In the genomic region with DNA sequence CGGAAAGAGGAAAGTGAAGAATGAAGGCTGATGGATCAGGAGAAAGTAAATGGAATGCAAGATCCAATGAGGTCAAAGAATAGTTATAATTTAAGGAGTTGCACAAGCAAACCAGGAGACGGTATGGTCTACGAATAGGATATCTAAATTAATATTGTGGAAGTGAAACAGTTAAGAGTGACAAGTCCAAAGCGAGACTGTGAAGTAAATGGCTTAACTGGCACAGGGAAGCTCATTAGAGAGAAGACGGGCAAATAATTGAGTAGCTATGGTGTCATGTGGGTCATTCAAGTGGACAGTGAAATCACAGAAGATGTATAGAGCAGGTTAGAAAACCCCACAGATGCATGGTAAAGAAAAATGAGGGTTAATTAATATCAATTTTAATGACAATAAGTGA, we compare ENCODE assay signal across 23 cellular contexts. TPM values are rescaled to one million over a fixed set of nuclear protein-coding genes. Genes with fewer than 3 reads are reported as not detected.
DNase-seq lines count a peak whose midpoint lies in the region; TF ChIP-seq lines count a peak whose summit lies in the region.
"Had no signal": no experiment of that assay in that cellular context is flagged by ENCODE, and none has a peak within 500 bp of the region (broad histone marks: within the 10 kb centered on the region; RNA-seq: fewer than 3 reads in every experiment).

No MANE protein-coding gene starts in this region.

- WGBS in mammary epithelial cell (ENCODE audit: low coverage, missing lambda C conversion rate): 99% methylated on average over 5 of the region's 5 CpGs

- intact Hi-C loops in mammary epithelial cell (cut with micrococcal nuclease) (loop anchor here (5.0 kb wide), 1 partner anchor 189 kb away; the partner anchor contains the start of gene AKAP9), left ventricle myocardium inferior (cut with micrococcal nuclease) (no loop called here)

- no peaks in the 10 kb centered on the region for H3F3A ChIP-seq in neural cell (ENCODE audit: insufficient read depth, low read length, poor library complexity, severe bottlenecking)

- H4K20me1 ChIP-seq in Karpas-422 (ENCODE audit: insufficient read depth, low read depth, low read length) (peaks cover 25% of the 10 kb centered on the region), mammary epithelial cell (ENCODE audit: insufficient read depth, low read length) (peaks cover 15% of the 10 kb centered on the region), neural cell (ENCODE audit: insufficient read depth) (no peaks in the 10 kb centered on the region)

- no TSS peak for BruUV-seq in mammary epithelial cell (replicated peaks; lab: Mats Ljungman, UMichigan)

- dilution Hi-C loops in mammary epithelial cell (cut with HindIII; ENCODE audit: low sequenced_read_pairs): no loop called here

- H3K4me3 ChIP-seq in GM06990 (replicated peaks; ENCODE audit: low read depth, low read length) (peak overlapping the region; percentile 24), Karpas-422 (ENCODE audit: low read length) (peak overlapping the region; percentile 99), mammary epithelial cell (replicated peaks in 1 of 3; ENCODE audit: insufficient read depth in 1 of 3, low read depth in 2 of 3, low read length in 3 of 3) (peak overlapping the region in 1 of 3 experiments; percentile 20), neural cell (ENCODE audit: low read length) (peak overlapping the region; percentile 96), left ventricle myocardium inferior (no peak overlapping the region)
- H3K4me3 ChIP-seq: adrenal gland, prostate gland had no signal

- H3K27ac ChIP-seq in Karpas-422 (ENCODE audit: low read length): peak overlapping the region; percentile 88
- no peak overlapping the region for H3K27ac ChIP-seq in mammary epithelial cell (ENCODE audit: insufficient read depth, low read depth, low read length)
- no peak overlapping the region for H3K27ac ChIP-seq in neural cell (ENCODE audit: low read length)
- H3K27ac ChIP-seq in left ventricle myocardium inferior (replicated peaks): no peak overlapping the region
- H3K27ac ChIP-seq: adrenal gland, neutrophil, prostate gland had no signal

- peaks cover 79% of the 10 kb centered on the region for H3K79me2 ChIP-seq in Karpas-422 (ENCODE audit: low read length)
- peaks cover 83% of the 10 kb centered on the region for H3K79me2 ChIP-seq in mammary epithelial cell (ENCODE audit: insufficient read depth, low read length)
- H3K79me2 ChIP-seq in neural cell (replicated peaks; ENCODE audit: insufficient read depth, low read length): peaks cover 47% of the 10 kb centered on the region

- H3K4me2 ChIP-seq in Karpas-422 (ENCODE audit: low read depth, low read length, poor library complexity, severe bottlenecking): peak overlapping the region; percentile 95
- H3K4me2 ChIP-seq in mammary epithelial cell (ENCODE audit: insufficient read depth, low read depth, low read length): peak overlapping the region; percentile 82
- H3K4me2 ChIP-seq in neural cell (ENCODE audit: low read length): peak overlapping the region; percentile 59

- TF ChIP-seq EP300 in neural cell (conservative IDR thresholded peaks at IDR 0.05; ENCODE audit: poor library complexity, severe bottlenecking): no peak

- H3K36me3 ChIP-seq in GM06990 (ENCODE audit: control insufficient read depth, insufficient read depth, low read length) (peaks cover 2% of the 10 kb centered on the region), Karpas-422 (ENCODE audit: insufficient read depth, low read length) (peaks cover 53% of the 10 kb centered on the region), mammary epithelial cell (ENCODE audit: insufficient read depth, low read length) (peaks cover 39% of the 10 kb centered on the region), neural cell (ENCODE audit: insufficient read depth, low read length) (no peaks in the 10 kb centered on the region), left ventricle myocardium inferior (peaks cover 34% of the 10 kb centered on the region)
- H3K36me3 ChIP-seq: neutrophil, prostate gland had no signal

- H3K9ac ChIP-seq in Karpas-422 (ENCODE audit: low read length) (peak overlapping the region; percentile 96; the same call in 1 of the 2 replicates), mammary epithelial cell (ENCODE audit: insufficient read depth, low read length) (no peak overlapping the region), neural cell (ENCODE audit: low read length) (no peak overlapping the region)

- in situ Hi-C loops in mammary epithelial cell (cut with MboI; ENCODE audit: low sequenced_read_pairs in 2 of 2): no loop called here

- H3K27me3 ChIP-seq in GM06990 (replicated peaks; ENCODE audit: control insufficient read depth, insufficient read depth, low read length) (no peaks in the 10 kb centered on the region), Karpas-422 (ENCODE audit: low read length) (no peaks in the 10 kb centered on the region), mammary epithelial cell (ENCODE audit: insufficient read depth, low read length) (no peaks in the 10 kb centered on the region), neural cell (ENCODE audit: insufficient read depth, low read depth, low read length) (no peaks in the 10 kb centered on the region), left ventricle myocardium inferior (ENCODE audit: low read depth) (no peaks in the 10 kb centered on the region)
- H3K27me3 ChIP-seq: adrenal gland, neutrophil had no signal

- CTCF ChIA-PET in mammary epithelial cell (lab: Charles Lee; ENCODE audit: low non-redundant PET): no interaction called here

- H2AFZ ChIP-seq in Karpas-422 (ENCODE audit: low read length) (no peak overlapping the region), mammary epithelial cell (ENCODE audit: low read depth, low read length) (no peak overlapping the region), neural cell (ENCODE audit: low read depth, low read length) (no peak overlapping the region)

- H3K9me3 ChIP-seq in Karpas-422 (ENCODE audit: low read length) (no peaks in the 10 kb centered on the region), mammary epithelial cell (replicated peaks; ENCODE audit: insufficient read depth, low read length) (no peaks in the 10 kb centered on the region), neural cell (ENCODE audit: low read length) (no peaks in the 10 kb centered on the region), left ventricle myocardium inferior (replicated peaks) (no peaks in the 10 kb centered on the region)
- H3K9me3 ChIP-seq: adrenal gland, neutrophil, prostate gland had no signal

- DNase-seq in GM06990 (ENCODE audit: extremely low read depth, insufficient read length) (no peak), Karpas-422 (peak; percentile 62), mammary epithelial cell (no peak), iPS-NIHi11 (ENCODE audit: low spot score) (no peak), NCI-H2227 treated with DMSO at 0.1 percent for 48 hours (lab: John Stamatoyannopoulos, UW) (no peak), left ventricle myocardium inferior (no peak)
- DNase-seq: activated B cell treated with CpG ODN at 0.5 μM for 24 hours; activated CD4-positive, alpha-beta memory T cell treated with anti-CD3 and anti-CD28 coated beads for 36 hours; activated gamma-delta T cell treated with Interleukin-2 at 50 U/mL for 16 hours; adrenal gland; cortex of kidney; DMS153; GF-D8; GOT3; left cardiac atrium; NCI-H1105 treated with DMSO at 0.1 percent for 48 hours; NCI-H446; NK-92 treated with Interleukin-12 subunit alpha and Interleukin-12 subunit beta, amount 100 ng/mL, for 24 hours had no signal

- no peak for TF ChIP-seq CTCF in GM06990 (IDR thresholded peaks at IDR 0.05; ENCODE audit: insufficient read depth, low read length, poor library complexity, severe bottlenecking)
- no peak for TF ChIP-seq CTCF in mammary epithelial cell (conservative IDR thresholded peaks at IDR 0.05 in 1 of 2, IDR thresholded peaks at IDR 0.05 in 1 of 2; ENCODE audit: extremely low read depth in 1 of 2, insufficient read depth in 1 of 2, low read depth in 1 of 2, low read length in 2 of 2)
- no peak for TF ChIP-seq CTCF in neural cell (IDR thresholded peaks at IDR 0.05; ENCODE audit: poor library complexity, severe bottlenecking)
- TF ChIP-seq CTCF in left ventricle myocardium inferior (IDR thresholded peaks at IDR 0.05; ENCODE audit: borderline replicate concordance): no peak

- peaks cover 43% of the 10 kb centered on the region for H3K4me1 ChIP-seq in Karpas-422 (ENCODE audit: low read length)
- peaks cover 22% of the 10 kb centered on the region for H3K4me1 ChIP-seq in mammary epithelial cell (ENCODE audit: insufficient read depth, low read length)
- H3K4me1 ChIP-seq in left ventricle myocardium inferior: peaks cover 30% of the 10 kb centered on the region

- H3K9me2 ChIP-seq in Karpas-422 (replicated peaks; ENCODE audit: insufficient read depth, low read length) (no peaks in the 10 kb centered on the region), neural cell (ENCODE audit: insufficient read depth, low read length) (no peaks in the 10 kb centered on the region)

- no peak for TF ChIP-seq RAD21 in neural cell (conservative IDR thresholded peaks at IDR 0.05)

RNA-seq across cellular contexts. Expression of gene CYP51A1, which starts 3.2 kb away (rescaled TPM):
- total RNA-seq in Karpas-422 (2014; rRNA removed; shearing (Covaris generic); ENCODE audit: low replicate concordance): 133 and 201 TPM in 2 replicates
- total RNA-seq in mammary epithelial cell (100 to 1,000 TPM; 213 to 238 TPM), left ventricle myocardium inferior (15.8 TPM)
- polyA plus RNA-seq in mammary epithelial cell (28.7 TPM), neural cell (118 and 137 TPM in 2 replicates)
- polyA minus RNA-seq in mammary epithelial cell (85.3 TPM), neural cell (208 and 217 TPM in 2 replicates)

RNA-seq across cellular contexts. Expression of gene LRRD1, which starts 47.8 kb away (rescaled TPM):
- not detected in 2 replicates for total RNA-seq in Karpas-422 (2014; rRNA removed; shearing (Covaris generic); ENCODE audit: low replicate concordance)
- total RNA-seq in mammary epithelial cell (under 1 TPM in 1 of 2 donors, not detected in 1; under 0.01 TPM), left ventricle myocardium inferior (not detected)
- polyA plus RNA-seq in mammary epithelial cell (not detected), neural cell (2.6 and 2.7 TPM in 2 replicates)
- polyA minus RNA-seq in mammary epithelial cell (not detected), neural cell (2.2 and 3.6 TPM in 2 replicates)
- total RNA-seq: activated B cell treated with CpG ODN at 0.5 μM for 24 hours; activated CD4-positive, alpha-beta memory T cell treated with anti-CD3 and anti-CD28 coated beads for 36 hours; RPMI7951; SK-MEL-5 had no signal
